Comparison of ENCODE assay signal across 7 cellular contexts in the genomic region with DNA sequence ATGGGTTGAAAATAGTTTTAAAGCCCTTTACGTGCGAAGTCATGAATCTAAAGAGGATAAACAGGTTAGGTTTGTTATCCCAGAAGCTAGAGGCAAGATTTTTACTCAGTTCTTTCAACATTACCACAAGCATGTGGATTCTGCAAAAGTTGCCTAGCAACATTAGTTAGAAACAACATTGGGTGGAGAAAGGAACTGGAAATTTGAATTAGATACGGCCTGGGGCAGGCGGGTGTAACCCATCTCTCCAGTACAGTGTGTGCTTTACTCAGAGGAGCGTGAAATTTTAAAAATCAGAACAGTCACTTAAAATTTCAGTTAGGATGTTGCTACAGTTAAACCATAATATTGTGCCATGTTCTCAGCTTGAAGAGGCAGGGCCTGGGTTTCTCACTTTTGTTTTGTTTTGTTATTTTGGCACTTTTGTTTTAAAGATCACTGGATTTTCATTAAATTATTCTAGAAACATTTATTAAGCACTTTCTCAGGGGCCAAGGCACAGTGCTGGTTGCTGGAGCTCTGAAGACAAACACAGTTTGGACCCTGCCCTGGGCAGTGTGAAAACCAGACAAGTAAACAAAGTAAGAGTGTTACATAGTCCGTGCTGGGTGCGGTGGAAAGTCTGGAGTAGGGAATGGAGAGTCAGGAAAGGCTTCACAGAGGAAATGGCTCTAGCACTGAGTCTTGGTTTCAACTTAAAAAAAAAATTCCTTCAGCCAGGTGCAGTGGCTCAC.
A peak's percentile ranks its signal among the peaks of the same experiment; 100 is the strongest.
DNase-seq lines count a peak whose midpoint lies in the region; ATAC-seq lines count a peak whose summit lies in the region.

No MANE protein-coding gene starts in this region.

- ATAC-seq in stimulated activated effector memory CD8-positive, alpha-beta T cell treated with anti-CD3 and anti-CD28 coated beads, Interleukin-12 subunit alpha, Interleukin-12 subunit beta, amount 100 ng/mL, for 72 hours, result no peak
- ATAC-seq in GM18861 (IDR thresholded peaks at IDR 0.05; ENCODE audit: unreplicated experiment), result no peak

- H3K9me3 Mint-ChIP-seq in stimulated activated effector memory CD8-positive, alpha-beta T cell treated with anti-CD3 and anti-CD28 coated beads, Interleukin-12 subunit alpha, Interleukin-12 subunit beta, amount 100 ng/mL, for 72 hours, result no peaks in the 10 kb centered on the region

- peak overlapping the region; percentile 46 for H3K27ac Mint-ChIP-seq in stimulated activated effector memory CD8-positive, alpha-beta T cell treated with anti-CD3 and anti-CD28 coated beads, Interleukin-12 subunit alpha, Interleukin-12 subunit beta, amount 100 ng/mL, for 72 hours

- H3K4me3 Mint-ChIP-seq in stimulated activated effector memory CD8-positive, alpha-beta T cell treated with anti-CD3 and anti-CD28 coated beads, Interleukin-12 subunit alpha, Interleukin-12 subunit beta, amount 100 ng/mL, for 72 hours, result no peak overlapping the region

- peaks cover 18% of the 10 kb centered on the region for H3K4me1 Mint-ChIP-seq in stimulated activated effector memory CD8-positive, alpha-beta T cell treated with anti-CD3 and anti-CD28 coated beads, Interleukin-12 subunit alpha, Interleukin-12 subunit beta, amount 100 ng/mL, for 72 hours

- peaks cover 27% of the 10 kb centered on the region for H3K36me3 Mint-ChIP-seq in stimulated activated effector memory CD8-positive, alpha-beta T cell treated with anti-CD3 and anti-CD28 coated beads, Interleukin-12 subunit alpha, Interleukin-12 subunit beta, amount 100 ng/mL, for 72 hours

- DNase-seq in GM04504 (ENCODE audit: low read depth) (peak; percentile 89), NCI-H146 treated with DMSO at 0.1 percent for 48 hours (lab: John Stamatoyannopoulos, UW; ENCODE audit: unreplicated experiment) (peak; percentile 23), astrocyte of the hippocampus (ENCODE audit: low read depth, low spot score) (peak; percentile 96), iPS-NIHi11 (ENCODE audit: low spot score) (peak; percentile 32)
- no peak for DNase-seq in stimulated activated effector memory CD8-positive, alpha-beta T cell treated with anti-CD3 and anti-CD28 coated beads, Interleukin-12 subunit alpha, Interleukin-12 subunit beta, amount 100 ng/mL, for 72 hours (ENCODE audit: low spot score in 2 of 2)
- DNase-seq in activated naive CD4-positive, alpha-beta T cell treated with anti-CD3 and anti-CD28 coated beads, Interleukin-2, amount 50 U/mL, for 16 hours, result no peak

Comparison
In these comparisons a context has a peak if more than half of its experiments do, and no peak if none do; other contexts are left out.
1. DNase-seq: peak in GM04504 (single experiment), NCI-H146 treated with DMSO at 0.1 percent for 48 hours (single experiment), astrocyte of the hippocampus (single experiment) and iPS-NIHi11 (single experiment); none in stimulated activated effector memory CD8-positive, alpha-beta T cell treated with anti-CD3 and anti-CD28 coated beads, Interleukin-12 subunit alpha, Interleukin-12 subunit beta, amount 100 ng/mL, for 72 hours (0 of 2) and activated naive CD4-positive, alpha-beta T cell treated with anti-CD3 and anti-CD28 coated beads, Interleukin-2, amount 50 U/mL, for 16 hours (single experiment).